In genomic region chr6:30513451-30513850, GRCh38 we compare ENCODE assay signal across 19 cellular contexts. TPM values are rescaled to one million over a fixed set of nuclear protein-coding genes. Genes with fewer than 3 reads are reported as not detected.
A peak's percentile ranks its signal among the peaks of the same experiment; 100 is the strongest.
DNase-seq lines count a peak whose midpoint lies in the region; ATAC-seq and TF ChIP-seq lines count a peak whose summit lies in the region.
"Had no signal": no experiment of that assay in that cellular context is flagged by ENCODE, and none has a peak within 500 bp of the region (broad histone marks: within the 10 kb centered on the region; RNA-seq: fewer than 3 reads in every experiment).

No MANE protein-coding gene starts in this region.

- H4K20me1 ChIP-seq in BLaER1 = no peaks in the 10 kb centered on the region

- H3K9me3 ChIP-seq in BLaER1 (peaks cover 12% of the 10 kb centered on the region), endodermal cell (ENCODE audit: control insufficient read depth, low read length) (no peaks in the 10 kb centered on the region), neutrophil (no peaks in the 10 kb centered on the region)
- no peaks in the 10 kb centered on the region for H3K9me3 ChIP-seq in CD4-positive, alpha-beta T cell (ENCODE audit: control insufficient read depth, low read length)

- H3K4me3 ChIP-seq in BLaER1 = no peak overlapping the region
- H3K4me3 ChIP-seq in endodermal cell (ENCODE audit: low read length) = no peak overlapping the region
- H3K4me3 ChIP-seq in neutrophil (ENCODE audit: low read depth in 1 of 2, low read length in 1 of 2) = no peak overlapping the region
- H3K4me3 ChIP-seq: GM12878, GM23338 had no signal

- DNase-seq in CD4-positive, alpha-beta T cell = no peak
- peak; percentile 16 for DNase-seq in endodermal cell
- DNase-seq in NCI-H524 treated with DMSO at 0.1 percent for 48 hours (lab: John Stamatoyannopoulos, UW) = no peak
- DNase-seq in GM10266 (ENCODE audit: extremely low spot score) = no peak
- DNase-seq: CD4-positive, alpha-beta memory T cell; DMS153; DMS79 treated with DMSO at 0.1 percent for 48 hours; GF-D8; HCEC 1CT; KG1 had no signal

- H3K9ac ChIP-seq in BLaER1 (no peak overlapping the region), endodermal cell (ENCODE audit: extremely low read depth, low read length, poor library complexity, severe bottlenecking) (no peak overlapping the region)

- H3K27me3 ChIP-seq in BLaER1 = no peaks in the 10 kb centered on the region
- no peaks in the 10 kb centered on the region for H3K27me3 ChIP-seq in CD4-positive, alpha-beta T cell (ENCODE audit: control insufficient read depth, insufficient read depth, low read length)
- H3K27me3 ChIP-seq in endodermal cell (ENCODE audit: control insufficient read depth, insufficient read depth, low read length, poor library complexity, severe bottlenecking) = no peaks in the 10 kb centered on the region
- H3K27me3 ChIP-seq in neutrophil = no peaks in the 10 kb centered on the region

- ATAC-seq in CD4-positive, alpha-beta T cell (ENCODE audit: poor library complexity) = no peak
- ATAC-seq in GM21360 (IDR thresholded peaks at IDR 0.05; ENCODE audit: unreplicated experiment) = no peak
- ATAC-seq: GM12878, GM23338, HepG2 had no signal

- H3K4me3 Mint-ChIP-seq in CD4-positive, alpha-beta T cell = no peak overlapping the region
- H3K4me3 Mint-ChIP-seq in endodermal cell = no peak overlapping the region
- H3K4me3 Mint-ChIP-seq: GM23338 had no signal

- H3K4me1 ChIP-seq in BLaER1 = peaks cover 86% of the 10 kb centered on the region
- no peaks in the 10 kb centered on the region for H3K4me1 ChIP-seq in endodermal cell (ENCODE audit: control insufficient read depth, insufficient read depth, low read length)
- peaks cover 89% of the 10 kb centered on the region in 2 experiments for H3K4me1 ChIP-seq in neutrophil (ENCODE audit: control insufficient read depth in 1 of 2, insufficient read depth in 1 of 2, low read depth in 1 of 2, low read length in 1 of 2)

- CTCF ChIA-PET in CD4-positive, alpha-beta T cell (lab: Charles Lee) = interaction anchor here (6.3 kb wide), 1 partner anchor 19 kb away, joined by 33 read pairs; no protein-coding TSS in a partner anchor

- H3K4me1 Mint-ChIP-seq in CD4-positive, alpha-beta T cell (ENCODE audit: low read depth) = peaks cover 72% of the 10 kb centered on the region
- peaks cover 8% of the 10 kb centered on the region for H3K4me1 Mint-ChIP-seq in endodermal cell

- 92% methylated on average over 2 of the region's 2 CpGs; no CpG with 5 or more reads in 1 of the 2 experiments for WGBS in endodermal cell (ENCODE audit: insufficient coverage in 1 of 2, insufficient read length in 1 of 2), 2 experiments

- POLR2A ChIA-PET in CD4-positive, alpha-beta T cell (lab: Charles Lee) = interaction anchor here (1.3 to 9.1 kb wide), 4 partner anchors 19 to 28 kb away, joined by 5 to 226 read pairs (median 131); partner anchors contain the start of gene HLA-E

- peak overlapping the region; percentile 99 for H3K27ac Mint-ChIP-seq in CD4-positive, alpha-beta T cell
- H3K27ac Mint-ChIP-seq in endodermal cell = no peak overlapping the region
- H3K27ac Mint-ChIP-seq: GM23338 had no signal

- H3K36me3 Mint-ChIP-seq in CD4-positive, alpha-beta T cell (ENCODE audit: low read depth) = peaks cover 15% of the 10 kb centered on the region
- H3K36me3 Mint-ChIP-seq in endodermal cell (ENCODE audit: low read depth) = no peaks in the 10 kb centered on the region
- H3K36me3 Mint-ChIP-seq: IgD-negative memory B cell had no signal

- H3K36me3 ChIP-seq in BLaER1 (no peaks in the 10 kb centered on the region), endodermal cell (ENCODE audit: control insufficient read depth, insufficient read depth, low read length) (no peaks in the 10 kb centered on the region), neutrophil (no peaks in the 10 kb centered on the region)

- peaks cover 3% of the 10 kb centered on the region for H3K9me3 Mint-ChIP-seq in CD4-positive, alpha-beta T cell
- H3K9me3 Mint-ChIP-seq in endodermal cell = peaks cover 3% of the 10 kb centered on the region

- TF ChIP-seq CTCF in CD4-positive, alpha-beta T cell (IDR thresholded peaks at IDR 0.05) = no peak
- TF ChIP-seq CTCF in endodermal cell (conservative IDR thresholded peaks at IDR 0.05) (no peak), neutrophil (IDR thresholded peaks at IDR 0.05) (no peak), GM10266 (IDR thresholded peaks at IDR 0.05; ENCODE audit: control insufficient read depth, insufficient read depth, low read depth, missing control alignments) (no peak)

- peak overlapping the region; percentile 97; the same call in 1 of the 2 replicates for H3K27ac ChIP-seq in BLaER1
- no peak overlapping the region for H3K27ac ChIP-seq in CD4-positive, alpha-beta T cell (ENCODE audit: low read depth, low read length)
- no peak overlapping the region for H3K27ac ChIP-seq in endodermal cell (ENCODE audit: low read depth, low read length)
- H3K27ac ChIP-seq in neutrophil = peak overlapping the region; percentile 95
- H3K27ac ChIP-seq: C4-2B had no signal

- H3K4me2 ChIP-seq in BLaER1 = no peak overlapping the region
- H3K4me2 ChIP-seq: GM23338 had no signal

- H3K27me3 Mint-ChIP-seq in CD4-positive, alpha-beta T cell = no peaks in the 10 kb centered on the region
- no peaks in the 10 kb centered on the region for H3K27me3 Mint-ChIP-seq in endodermal cell (ENCODE audit: insufficient read depth)
- H3K27me3 Mint-ChIP-seq: B cell; CD4-positive, alpha-beta memory T cell; IgD-negative memory B cell had no signal

- intact Hi-C loops in CD4-positive, alpha-beta T cell (cut with DNase I, micrococcal nuclease) = no loop called here

RNA-seq across cellular contexts. Expression of gene HLA-E, which starts 24.1 kb away (rescaled TPM):
- 1,000 to 10,000 TPM; 1,136 to 1,173 TPM for total RNA-seq in CD4-positive, alpha-beta T cell
- 10 to 100 TPM; 31.7 to 38.4 TPM for total RNA-seq in endodermal cell
- 22.1 TPM for polyA plus RNA-seq in endodermal cell (2013, experiment 1 of 2)
- 24.1 TPM for polyA plus RNA-seq in endodermal cell (2013, experiment 2 of 2)

RNA-seq across cellular contexts. Expression of gene GNL1, which starts 42.8 kb away (rescaled TPM):
- 100 to 1,000 TPM; 145 to 151 TPM for total RNA-seq in CD4-positive, alpha-beta T cell
- 10 to 100 TPM; 82.1 to 93.5 TPM for total RNA-seq in endodermal cell
- 44.7 TPM for polyA plus RNA-seq in endodermal cell (2013, experiment 1 of 2)
- 37.3 TPM for polyA plus RNA-seq in endodermal cell (2013, experiment 2 of 2)

RNA-seq across cellular contexts. Expression of gene PRR3, which starts 43.6 kb away (rescaled TPM):
- total RNA-seq in CD4-positive, alpha-beta T cell = 10 to 100 TPM; 10.3 to 13.2 TPM
- total RNA-seq in endodermal cell = 10 to 100 TPM; 10.9 to 12.0 TPM
- polyA plus RNA-seq in endodermal cell (2013, experiment 1 of 2) = 42.4 TPM
- polyA plus RNA-seq in endodermal cell (2013, experiment 2 of 2) = 36.6 TPM

RNA-seq across cellular contexts. Expression of gene ABCF1, which starts 57.8 kb away (rescaled TPM):
- total RNA-seq in CD4-positive, alpha-beta T cell = 10 to 100 TPM; 86.1 to 88.0 TPM
- 10 to 100 TPM; 84.9 to 89.3 TPM for total RNA-seq in endodermal cell
- polyA plus RNA-seq in endodermal cell (2013, experiment 1 of 2) = 65.6 TPM
- 62.9 TPM for polyA plus RNA-seq in endodermal cell (2013, experiment 2 of 2)

Comparison
In these comparisons a context has a peak if more than half of its experiments do, and no peak if none do; other contexts are left out.
1. H3K27ac ChIP-seq: peak in BLaER1 (single experiment) and neutrophil (single experiment); none in CD4-positive, alpha-beta T cell (single experiment) and endodermal cell (single experiment).
2. RNA of gene HLA-E, which starts 24.1 kb away (total RNA-seq): 1,136 to 1,173 TPM in CD4-positive, alpha-beta T cell; 31.7 to 38.4 TPM in endodermal cell; every median in the first group is over 10 times any median in the second.